8 cellular contexts compared by ENCODE assay signal in the genomic region with DNA sequence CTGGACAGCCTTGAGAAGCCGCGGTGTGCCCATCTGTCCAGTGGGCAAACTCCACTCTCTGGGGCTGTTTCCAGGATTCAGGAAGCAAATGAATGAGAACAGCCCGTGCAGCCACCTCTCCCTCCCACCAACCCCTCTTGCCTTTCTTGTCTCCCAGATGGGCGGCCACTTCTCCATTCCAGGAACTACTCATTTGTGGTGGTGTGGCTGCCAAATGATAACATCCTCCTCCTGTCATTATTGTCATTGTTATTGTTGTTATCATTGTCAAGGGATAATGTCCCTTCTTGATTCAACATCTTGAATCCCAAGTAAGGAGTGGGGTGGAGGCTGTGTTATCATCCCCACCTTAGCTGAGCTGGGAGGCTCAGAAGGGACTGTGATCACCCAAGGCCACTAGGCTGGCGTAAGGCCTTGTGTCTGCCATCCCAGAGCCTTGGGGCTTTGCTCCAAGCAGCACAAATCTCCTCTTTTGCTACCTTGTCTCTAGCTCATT. TPM values are rescaled to one million over a fixed set of nuclear protein-coding genes. Genes with fewer than 3 reads are reported as not detected.
A peak's percentile ranks its signal among the peaks of the same experiment; 100 is the strongest.
DNase-seq lines count a peak whose midpoint lies in the region; ATAC-seq and TF ChIP-seq lines count a peak whose summit lies in the region.

No MANE protein-coding gene starts in this region.

- peaks cover 48% of the 10 kb centered on the region for H4K20me1 ChIP-seq in osteoblast (ENCODE audit: insufficient read depth, low read length)

- peak; percentile 99 for DNase-seq in OCI-M1 (lab: John Stamatoyannopoulos, UW)
- no peak for DNase-seq in effector memory CD4-positive, alpha-beta T cell
- no peak for DNase-seq in osteoblast (ENCODE audit: insufficient read length, low spot score, missing footprints)
- DNase-seq in stimulated activated CD4-positive, alpha-beta T cell treated with anti-CD3 and anti-CD28 coated beads, Interleukin-4, amount 100 ng/mL, for 4 hours, result no peak

- peak overlapping the region; percentile 76 for H3K27ac ChIP-seq in effector memory CD4-positive, alpha-beta T cell (ENCODE audit: insufficient read depth, low read length, poor library complexity, severe bottlenecking)
- peak overlapping the region; percentile 74 for H3K27ac ChIP-seq in osteoblast (ENCODE audit: low read depth, low read length)

- H3K4me2 ChIP-seq in osteoblast (ENCODE audit: insufficient read depth, low read length), result peak overlapping the region; percentile 98

- peaks cover 63% of the 10 kb centered on the region for H3K79me2 ChIP-seq in osteoblast (ENCODE audit: insufficient read depth, low read length)

- 0 out of 2 replicates have a peak, but pooled peaks cover 4% of the 10 kb centered on the region for H3K4me1 ChIP-seq in ES-I3 (ENCODE audit: insufficient read depth, low read length)
- H3K4me1 ChIP-seq in effector memory CD4-positive, alpha-beta T cell (ENCODE audit: control insufficient read depth, insufficient read depth, low read length, poor library complexity, severe bottlenecking), result peaks cover 20% of the 10 kb centered on the region
- peaks cover 12% of the 10 kb centered on the region for H3K4me1 ChIP-seq in osteoblast (ENCODE audit: insufficient read depth, low read length)

- H2AFZ ChIP-seq in osteoblast (ENCODE audit: low read length), result no peak overlapping the region

- TF ChIP-seq CTCF in osteoblast (IDR thresholded peaks at IDR 0.05; ENCODE audit: extremely low read depth, low read depth, low read length), result no peak

- H3K4me3 ChIP-seq in effector memory CD4-positive, alpha-beta T cell (ENCODE audit: insufficient read depth, low read depth, low read length, poor library complexity, severe bottlenecking), result peak overlapping the region; percentile 76
- H3K4me3 ChIP-seq in osteoblast (ENCODE audit: insufficient read depth, low read length), result peak overlapping the region; percentile 96

- H3K36me3 ChIP-seq in ES-I3 (ENCODE audit: insufficient read depth, low read length) (peaks cover 6% of the 10 kb centered on the region), osteoblast (ENCODE audit: insufficient read depth, low read length) (peaks cover 12% of the 10 kb centered on the region)
- H3K36me3 ChIP-seq in effector memory CD4-positive, alpha-beta T cell (ENCODE audit: control insufficient read depth, insufficient read depth, low read length), result peaks cover 9% of the 10 kb centered on the region

- peak overlapping the region; percentile 93; the same call in 1 of the 2 replicates for H3K9ac ChIP-seq in ES-I3 (ENCODE audit: low read depth, low read length)

- no peaks in the 10 kb centered on the region for H3K9me3 ChIP-seq in ES-I3 (ENCODE audit: control insufficient read depth, insufficient read depth, low read length)
- no peaks in the 10 kb centered on the region for H3K9me3 ChIP-seq in effector memory CD4-positive, alpha-beta T cell (ENCODE audit: control insufficient read depth, low read length)
- H3K9me3 ChIP-seq in osteoblast (ENCODE audit: low read depth, low read length), result no peaks in the 10 kb centered on the region

- ATAC-seq in HG03097 (IDR thresholded peaks at IDR 0.05; ENCODE audit: low FRiP score, unreplicated experiment), result no peak
- no peak for ATAC-seq in GM19467 (IDR thresholded peaks at IDR 0.05; ENCODE audit: unreplicated experiment)
- ATAC-seq in HG03460 (IDR thresholded peaks at IDR 0.05; ENCODE audit: unreplicated experiment), result no peak

- H3K27me3 ChIP-seq in effector memory CD4-positive, alpha-beta T cell (replicated peaks; ENCODE audit: control insufficient read depth, insufficient read depth, low read length, poor library complexity, severe bottlenecking), result no peaks in the 10 kb centered on the region
- H3K27me3 ChIP-seq in osteoblast (ENCODE audit: insufficient read depth, low read length), result no peaks in the 10 kb centered on the region

RNA-seq across cellular contexts. Expression of gene DNM2, which starts 1.6 kb away (rescaled TPM):
- 89.6 and 102 TPM in 2 replicates for total RNA-seq in osteoblast

RNA-seq across cellular contexts. Expression of gene QTRT1, which starts 18.3 kb away (rescaled TPM):
- 34.0 and 36.5 TPM in 2 replicates for total RNA-seq in osteoblast
